7 cellular contexts compared by ENCODE assay signal in genomic region chr20:8600907-8601541, GRCh38.
DNase-seq lines count a peak whose midpoint lies in the region; ATAC-seq and TF ChIP-seq lines count a peak whose summit lies in the region.
"Not testable (repeated sequence)": the region's sequence is repeated elsewhere in the genome, so short reads cannot be mapped to it uniquely, and the experiment has no call there.

No MANE protein-coding gene starts in this region.

- intact Hi-C loops in mammary epithelial cell (cut with micrococcal nuclease) = not testable (repeated sequence)

- H3K9me3 ChIP-seq in NT2/D1 (ENCODE audit: insufficient read depth, low read length); mammary epithelial cell (replicated peaks; ENCODE audit: insufficient read depth, low read length): not testable (repeated sequence)

- H3K4me3 ChIP-seq in NB4 (ENCODE audit: low read depth, low read length) (peak overlapping the region; percentile 70), NT2/D1 (ENCODE audit: insufficient read length, low read depth) (peak overlapping the region; percentile 15), mammary epithelial cell (replicated peaks in 1 of 3; ENCODE audit: insufficient read depth in 1 of 3, low read depth in 2 of 3, low read length in 3 of 3) (peak overlapping the region; percentile 28 to 46 (median 37))

- 32% methylated on average over 3 of the region's 18 CpGs for WGBS in mammary epithelial cell (ENCODE audit: low coverage, missing lambda C conversion rate)

- not testable (repeated sequence) for BruUV-seq in mammary epithelial cell (replicated peaks; lab: Mats Ljungman, UMichigan)

- peak overlapping the region; percentile 83 for H3K27ac Mint-ChIP-seq in mesothelial cell of epicardium

- not testable (repeated sequence) for H4K20me1 ChIP-seq in mammary epithelial cell (ENCODE audit: insufficient read depth, low read length)

- peak overlapping the region; percentile 87 for H3K27ac ChIP-seq in mammary epithelial cell (ENCODE audit: insufficient read depth, low read depth, low read length)

- peak; percentile 27 for DNase-seq in NB4 (ENCODE audit: low read depth)
- DNase-seq in NT2/D1 (ENCODE audit: low read depth, low spot score); mammary epithelial cell; mesothelial cell of epicardium (ENCODE audit: low spot score in 2 of 2, unreplicated experiment in 2 of 2): not testable (repeated sequence)

- not testable (repeated sequence) for TF ChIP-seq CTCF in NB4 (IDR thresholded peaks at IDR 0.05; ENCODE audit: low read depth, low read length); mammary epithelial cell (conservative IDR thresholded peaks at IDR 0.05 in 1 of 2, IDR thresholded peaks at IDR 0.05 in 1 of 2; ENCODE audit: extremely low read depth in 1 of 2, insufficient read depth in 1 of 2, low read depth in 1 of 2, low read length in 2 of 2); mesothelial cell of epicardium (IDR thresholded peaks at IDR 0.05; ENCODE audit: unreplicated experiment)

- H3K27me3 ChIP-seq in NT2/D1 (ENCODE audit: insufficient read depth, insufficient read length); mammary epithelial cell (ENCODE audit: insufficient read depth, low read length): not testable (repeated sequence)

- H3K4me3 Mint-ChIP-seq in mesothelial cell of epicardium = peak overlapping the region; percentile 80

- not testable (repeated sequence) for H3K79me2 ChIP-seq in mammary epithelial cell (ENCODE audit: insufficient read depth, low read length)

- not testable (repeated sequence) for H3K9me3 Mint-ChIP-seq in mesothelial cell of epicardium

- dilution Hi-C loops in mammary epithelial cell (cut with HindIII; ENCODE audit: low sequenced_read_pairs) = not testable (repeated sequence)

- peaks cover 10% of the 10 kb centered on the region for H3K4me1 Mint-ChIP-seq in mesothelial cell of epicardium

- H3K36me3 Mint-ChIP-seq in mesothelial cell of epicardium = not testable (repeated sequence)

- not testable (repeated sequence) for H3K36me3 ChIP-seq in NT2/D1 (ENCODE audit: insufficient read depth, insufficient read length, low read length); mammary epithelial cell (ENCODE audit: insufficient read depth, low read length)

- not testable (repeated sequence) for H3K9ac ChIP-seq in NT2/D1 (ENCODE audit: insufficient read length, low read depth)
- peak overlapping the region; percentile 80 for H3K9ac ChIP-seq in mammary epithelial cell (ENCODE audit: insufficient read depth, low read length)

- CTCF ChIA-PET in mammary epithelial cell (lab: Charles Lee; ENCODE audit: low non-redundant PET) = not testable (repeated sequence)

- ATAC-seq in GM18498 (IDR thresholded peaks at IDR 0.05; ENCODE audit: unreplicated experiment) = peak; percentile 6
- peak; percentile 9 for ATAC-seq in GM21423 (IDR thresholded peaks at IDR 0.05; ENCODE audit: unreplicated experiment)
- peak; percentile 14 for ATAC-seq in HG03064 (IDR thresholded peaks at IDR 0.05; ENCODE audit: low read depth, unreplicated experiment)

- in situ Hi-C loops in mammary epithelial cell (cut with MboI; ENCODE audit: low sequenced_read_pairs in 2 of 2) = not testable (repeated sequence)

- not testable (repeated sequence) for H3K4me1 ChIP-seq in NT2/D1 (ENCODE audit: insufficient read depth, insufficient read length); mammary epithelial cell (ENCODE audit: insufficient read depth, low read length)

- not testable (repeated sequence) for TF ChIP-seq POLR2A in NB4 (IDR thresholded peaks at IDR 0.05; ENCODE audit: extremely low read depth, insufficient read length)

- peak overlapping the region; percentile 75 for H2AFZ ChIP-seq in mammary epithelial cell (ENCODE audit: low read depth, low read length)

- H3K27me3 Mint-ChIP-seq in mesothelial cell of epicardium (ENCODE audit: low read depth) = not testable (repeated sequence)

- H3K4me2 ChIP-seq in mammary epithelial cell (ENCODE audit: insufficient read depth, low read depth, low read length) = peak overlapping the region; percentile 73

Comparison
In these comparisons a context has a peak if more than half of its experiments do, and no peak if none do; other contexts are left out.
1. H3K4me3 ChIP-seq: peak in every context shown above with its lines; median percentile 70 in NB4; 37 in mammary epithelial cell; 15 in NT2/D1.